Comparison of ENCODE assay signal across 1 cellular context in the genomic region with DNA sequence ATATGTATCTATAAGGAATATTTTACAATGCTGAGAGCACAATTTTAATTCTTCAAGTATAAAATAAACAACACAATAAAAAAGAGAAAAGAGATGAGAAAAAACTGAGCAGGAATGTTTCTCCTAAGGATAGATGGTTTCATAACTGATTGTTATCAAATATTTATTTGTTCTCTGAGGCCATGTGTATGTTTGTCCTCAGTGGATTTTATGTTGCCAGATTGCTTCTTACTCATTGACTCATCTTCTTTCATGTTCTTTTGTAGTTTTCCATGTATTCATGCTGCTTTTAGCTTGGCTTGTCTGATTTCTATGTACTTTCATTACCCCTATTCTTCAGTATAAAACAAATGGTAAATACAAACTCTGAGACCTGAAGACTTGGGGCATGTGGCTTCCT.
TF ChIP-seq lines count a peak whose summit lies in the region.

No MANE protein-coding gene starts in this region.

TF ChIP-seq in HCT116, 20 proteins besides CTCF, POLR2A, EP300 and RAD21:
- TF ChIP-seq TCF7L2 (IDR thresholded peaks at IDR 0.05; ENCODE audit: borderline replicate concordance, extremely low read depth, insufficient read depth, insufficient read length) (no peak), ZNF274 (IDR thresholded peaks at IDR 0.05; ENCODE audit: low read depth, low read length) (no peak), SRF (IDR thresholded peaks at IDR 0.05; ENCODE audit: low read depth) (no peak), EZH2 (IDR thresholded peaks at IDR 0.05) (no peak), ZFX (IDR thresholded peaks at IDR 0.05) (no peak), CEBPB (IDR thresholded peaks at IDR 0.05; ENCODE audit: low read depth) (no peak), SIN3A (IDR thresholded peaks at IDR 0.05; ENCODE audit: low read depth) (no peak), CBX3 (IDR thresholded peaks at IDR 0.05; ENCODE audit: low read depth) (no peak), ELF1 (IDR thresholded peaks at IDR 0.05; ENCODE audit: borderline replicate concordance, low read depth) (no peak), EZH2phosphoT487 (IDR thresholded peaks at IDR 0.05; ENCODE audit: borderline replicate concordance) (no peak), FOSL1 (IDR thresholded peaks at IDR 0.05; ENCODE audit: low read depth) (no peak), POLR2AphosphoS5 (IDR thresholded peaks at IDR 0.05; ENCODE audit: low read depth, low read length) (no peak), EGR1 (IDR thresholded peaks at IDR 0.05; ENCODE audit: low read depth) (no peak), MAX (IDR thresholded peaks at IDR 0.05) (no peak), YY1 (IDR thresholded peaks at IDR 0.05; ENCODE audit: extremely low read depth, insufficient replicate concordance, low read depth, low read length) (no peak)
- TF ChIP-seq, protein P1, sequence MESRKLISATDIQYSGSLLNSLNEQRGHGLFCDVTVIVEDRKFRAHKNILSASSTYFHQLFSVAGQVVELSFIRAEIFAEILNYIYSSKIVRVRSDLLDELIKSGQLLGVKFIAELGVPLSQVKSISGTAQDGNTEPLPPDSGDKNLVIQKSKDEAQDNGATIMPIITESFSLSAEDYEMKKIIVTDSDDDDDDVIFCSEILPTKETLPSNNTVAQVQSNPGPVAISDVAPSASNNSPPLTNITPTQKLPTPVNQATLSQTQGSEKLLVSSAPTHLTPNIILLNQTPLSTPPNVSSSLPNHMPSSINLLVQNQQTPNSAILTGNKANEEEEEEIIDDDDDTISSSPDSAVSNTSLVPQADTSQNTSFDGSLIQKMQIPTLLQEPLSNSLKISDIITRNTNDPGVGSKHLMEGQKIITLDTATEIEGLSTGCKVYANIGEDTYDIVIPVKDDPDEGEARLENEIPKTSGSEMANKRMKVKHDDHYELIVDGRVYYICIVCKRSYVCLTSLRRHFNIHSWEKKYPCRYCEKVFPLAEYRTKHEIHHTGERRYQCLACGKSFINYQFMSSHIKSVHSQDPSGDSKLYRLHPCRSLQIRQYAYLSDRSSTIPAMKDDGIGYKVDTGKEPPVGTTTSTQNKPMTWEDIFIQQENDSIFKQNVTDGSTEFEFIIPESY (IDR thresholded peaks at IDR 0.05; ENCODE audit: extremely low read depth, insufficient replicate concordance, low read length) = no peak
- TF ChIP-seq, protein P2, sequence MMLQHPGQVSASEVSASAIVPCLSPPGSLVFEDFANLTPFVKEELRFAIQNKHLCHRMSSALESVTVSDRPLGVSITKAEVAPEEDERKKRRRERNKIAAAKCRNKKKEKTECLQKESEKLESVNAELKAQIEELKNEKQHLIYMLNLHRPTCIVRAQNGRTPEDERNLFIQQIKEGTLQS (IDR thresholded peaks at IDR 0.05) = no peak
- TF ChIP-seq, protein P3, sequence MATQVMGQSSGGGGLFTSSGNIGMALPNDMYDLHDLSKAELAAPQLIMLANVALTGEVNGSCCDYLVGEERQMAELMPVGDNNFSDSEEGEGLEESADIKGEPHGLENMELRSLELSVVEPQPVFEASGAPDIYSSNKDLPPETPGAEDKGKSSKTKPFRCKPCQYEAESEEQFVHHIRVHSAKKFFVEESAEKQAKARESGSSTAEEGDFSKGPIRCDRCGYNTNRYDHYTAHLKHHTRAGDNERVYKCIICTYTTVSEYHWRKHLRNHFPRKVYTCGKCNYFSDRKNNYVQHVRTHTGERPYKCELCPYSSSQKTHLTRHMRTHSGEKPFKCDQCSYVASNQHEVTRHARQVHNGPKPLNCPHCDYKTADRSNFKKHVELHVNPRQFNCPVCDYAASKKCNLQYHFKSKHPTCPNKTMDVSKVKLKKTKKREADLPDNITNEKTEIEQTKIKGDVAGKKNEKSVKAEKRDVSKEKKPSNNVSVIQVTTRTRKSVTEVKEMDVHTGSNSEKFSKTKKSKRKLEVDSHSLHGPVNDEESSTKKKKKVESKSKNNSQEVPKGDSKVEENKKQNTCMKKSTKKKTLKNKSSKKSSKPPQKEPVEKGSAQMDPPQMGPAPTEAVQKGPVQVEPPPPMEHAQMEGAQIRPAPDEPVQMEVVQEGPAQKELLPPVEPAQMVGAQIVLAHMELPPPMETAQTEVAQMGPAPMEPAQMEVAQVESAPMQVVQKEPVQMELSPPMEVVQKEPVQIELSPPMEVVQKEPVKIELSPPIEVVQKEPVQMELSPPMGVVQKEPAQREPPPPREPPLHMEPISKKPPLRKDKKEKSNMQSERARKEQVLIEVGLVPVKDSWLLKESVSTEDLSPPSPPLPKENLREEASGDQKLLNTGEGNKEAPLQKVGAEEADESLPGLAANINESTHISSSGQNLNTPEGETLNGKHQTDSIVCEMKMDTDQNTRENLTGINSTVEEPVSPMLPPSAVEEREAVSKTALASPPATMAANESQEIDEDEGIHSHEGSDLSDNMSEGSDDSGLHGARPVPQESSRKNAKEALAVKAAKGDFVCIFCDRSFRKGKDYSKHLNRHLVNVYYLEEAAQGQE (IDR thresholded peaks at IDR 0.05; ENCODE audit: low read depth) = no peak
